Comparison of ENCODE assay signal across 9 cellular contexts in the genomic region with DNA sequence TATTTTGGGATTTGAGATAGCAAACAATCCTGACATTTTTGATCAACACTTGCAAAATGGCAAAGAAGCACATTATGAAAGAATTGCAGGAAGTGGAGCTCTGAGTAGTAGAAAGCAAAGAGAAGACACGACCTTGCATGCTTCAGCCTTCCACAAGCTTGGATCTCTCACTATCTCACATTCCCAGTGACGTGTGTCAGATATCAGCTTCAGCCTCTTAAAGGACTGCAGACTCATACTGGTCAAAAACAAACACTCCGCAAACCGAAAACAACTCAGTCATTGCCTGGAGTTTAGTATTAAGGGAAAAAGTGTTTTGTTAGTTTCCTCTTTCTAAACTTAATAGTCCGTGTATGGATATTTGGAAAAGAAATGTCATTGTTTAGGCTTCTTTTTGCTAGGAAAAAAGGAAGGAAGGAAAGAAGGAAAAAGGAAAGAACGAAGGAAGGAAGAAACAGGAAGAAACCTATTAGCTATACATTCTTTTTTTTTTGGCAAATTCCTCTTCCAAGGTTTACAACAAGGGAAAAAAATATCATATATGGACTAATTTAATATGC. TPM values are rescaled to one million over a fixed set of nuclear protein-coding genes. Genes with fewer than 3 reads are reported as not detected.
A peak's percentile ranks its signal among the peaks of the same experiment; 100 is the strongest.
DNase-seq lines count a peak whose midpoint lies in the region; ATAC-seq and TF ChIP-seq lines count a peak whose summit lies in the region.
"Had no signal": no experiment of that assay in that cellular context is flagged by ENCODE, and none has a peak within 500 bp of the region (broad histone marks: within the 10 kb centered on the region; RNA-seq: fewer than 3 reads in every experiment).

No MANE protein-coding gene starts in this region.

- H3K4me3 Mint-ChIP-seq in nephron = peak overlapping the region in 2 of 3 experiments; percentile 53 to 74

- H3K36me3 ChIP-seq in esophagus squamous epithelium = no peaks in the 10 kb centered on the region

- peaks cover 9 to 40% (median 15%) of the 10 kb centered on the region in 3 donors for H3K4me1 ChIP-seq in esophagus squamous epithelium

- H3K4me3 ChIP-seq in AG09309 (ENCODE audit: control insufficient read depth, low read depth, low read length) = no peak overlapping the region
- peak overlapping the region; percentile 6 to 52 (median 20) for H3K4me3 ChIP-seq in esophagus squamous epithelium

- TF ChIP-seq POLR2A in esophagus squamous epithelium (IDR thresholded peaks at IDR 0.05) = no peak

- H3K27me3 ChIP-seq in esophagus squamous epithelium = no peaks in the 10 kb centered on the region

- no peak for TF ChIP-seq CTCF in AG09309 (IDR thresholded peaks at IDR 0.05; ENCODE audit: control insufficient read depth, insufficient read depth, low read depth, low read length, missing control alignments)
- no peak for TF ChIP-seq CTCF in esophagus squamous epithelium (IDR thresholded peaks at IDR 0.05)
- TF ChIP-seq CTCF in nephron (IDR thresholded peaks at IDR 0.05; ENCODE audit: unreplicated experiment in 3 of 3) = no peak

- no peaks in the 10 kb centered on the region for H3K9me3 Mint-ChIP-seq in nephron

- peak overlapping the region; percentile 87 to 94 (median 87) for H3K27ac Mint-ChIP-seq in nephron

- intact Hi-C loops in esophagus squamous epithelium (cut with DNase I) = no loop called here

- no peaks in the 10 kb centered on the region for H3K36me3 Mint-ChIP-seq in nephron (ENCODE audit: low read depth)

- ATAC-seq in GM18861 (IDR thresholded peaks at IDR 0.05; ENCODE audit: unreplicated experiment) (no peak), HG03095 (IDR thresholded peaks at IDR 0.05; ENCODE audit: unreplicated experiment) (no peak)

- peak; percentile 55 for DNase-seq in AG09309 (ENCODE audit: low read depth)
- DNase-seq in NCI-H69 (lab: John Stamatoyannopoulos, UW) = peak; percentile 10
- no peak for DNase-seq in esophagus squamous epithelium (lab: John Stamatoyannopoulos, UW)
- DNase-seq in ecto neural progenitor cell (ENCODE audit: low spot score) = no peak
- DNase-seq in UCSD-AML1 (lab: John Stamatoyannopoulos, UW; ENCODE audit: unreplicated experiment) = no peak
- DNase-seq: DMS79 had no signal

- H3K27me3 Mint-ChIP-seq in nephron (ENCODE audit: low read depth) = no peaks in the 10 kb centered on the region

- H3K4me1 Mint-ChIP-seq in nephron = peaks cover 53% of the 10 kb centered on the region

- WGBS in esophagus squamous epithelium, 2 donors = 10 to 13% methylated on average over 6 of the region's 6 CpGs

- peak overlapping the region in 3 of 4 donors; percentile 51 to 79 (median 58) for H3K27ac ChIP-seq in esophagus squamous epithelium

- no peaks in the 10 kb centered on the region for H3K9me3 ChIP-seq in esophagus squamous epithelium

RNA-seq across cellular contexts. Expression of a gene that starts 32.6 kb away (rescaled TPM):
- 10 to 100 TPM in 2 of 4 donors, 1 to 10 TPM in 2; 5.4 to 34.1 (median 19.1) TPM for total RNA-seq in esophagus squamous epithelium

RNA-seq across cellular contexts. Expression of a gene that starts 48.1 kb away (rescaled TPM):
- 10 to 100 TPM; 32.4 to 72.0 (median 38.0) TPM for total RNA-seq in esophagus squamous epithelium

Comparison
In these comparisons a context has a peak if more than half of its experiments do, and no peak if none do; other contexts are left out.
1. DNase-seq: peak in AG09309 (single experiment) and NCI-H69 (single experiment); none in esophagus squamous epithelium (single experiment), ecto neural progenitor cell (single experiment) and UCSD-AML1 (single experiment).